In genomic region chr9:128372188-128372641, GRCh38 we compare ENCODE assay signal across 8 cellular contexts. TPM values are rescaled to one million over a fixed set of nuclear protein-coding genes. Genes with fewer than 3 reads are reported as not detected.
DNase-seq lines count a peak whose midpoint lies in the region; ATAC-seq and TF ChIP-seq lines count a peak whose summit lies in the region.

No MANE protein-coding gene starts in this region.

- H3K4me3 Mint-ChIP-seq in T-helper 2 cell treated with Interferon-gamma antibody and Interleukin-4, amounts not matched to agents 5 μg/mL and 100 μg/mL, for 36 hours = peak overlapping the region; percentile 96
- peak overlapping the region; percentile 89 for H3K4me3 Mint-ChIP-seq in activated CD8-positive, alpha-beta T cell treated with anti-CD3 and anti-CD28 coated beads, Interleukin-2, amount 10 ng/mL, durations not matched to agents 7 days and 5 days

- peak overlapping the region; percentile 52 for H3K4me3 ChIP-seq in hepatocyte
- H3K4me3 ChIP-seq in skeletal muscle tissue (ENCODE audit: low read length in 3 of 3) = peak overlapping the region; percentile 100

- H3K27ac Mint-ChIP-seq in T-helper 2 cell treated with Interferon-gamma antibody and Interleukin-4, amounts not matched to agents 5 μg/mL and 100 μg/mL, for 36 hours = peak overlapping the region; percentile 96
- H3K27ac Mint-ChIP-seq in activated CD8-positive, alpha-beta T cell treated with anti-CD3 and anti-CD28 coated beads, Interleukin-2, amount 10 ng/mL, durations not matched to agents 7 days and 5 days = peak overlapping the region; percentile 95

- H3K9me3 Mint-ChIP-seq in T-helper 2 cell treated with Interferon-gamma antibody and Interleukin-4, amounts not matched to agents 5 μg/mL and 100 μg/mL, for 36 hours = no peaks in the 10 kb centered on the region
- no peaks in the 10 kb centered on the region for H3K9me3 Mint-ChIP-seq in activated CD8-positive, alpha-beta T cell treated with anti-CD3 and anti-CD28 coated beads, Interleukin-2, amount 10 ng/mL, durations not matched to agents 7 days and 5 days (ENCODE audit: insufficient read depth)

- CTCF ChIA-PET in activated CD8-positive, alpha-beta T cell treated with anti-CD3 and anti-CD28 coated beads, Interleukin-2, amount 10 ng/mL, durations not matched to agents 7 days and 5 days (lab: Charles Lee) = interaction anchor here (2.1 to 3.7 kb wide), 3 partner anchors 11 to 48 kb away, joined by 8 to 67 read pairs (median 11); partner anchors contain the start of gene CERCAM

- peaks cover 6% of the 10 kb centered on the region for H4K20me1 ChIP-seq in hepatocyte (ENCODE audit: insufficient read depth, poor library complexity, severe bottlenecking)

- H3K36me3 ChIP-seq in hepatocyte (replicated peaks; ENCODE audit: insufficient read depth, low read depth) = no peaks in the 10 kb centered on the region
- H3K36me3 ChIP-seq in skeletal muscle tissue (ENCODE audit: control insufficient read depth in 3 of 3, insufficient read depth in 3 of 3, low read length in 3 of 3) = peaks cover 7 to 9% (median 9%) of the 10 kb centered on the region in 3 donors

- peaks cover 68% of the 10 kb centered on the region for H3K79me2 ChIP-seq in hepatocyte

- no peak overlapping the region for H2AFZ ChIP-seq in hepatocyte

- H3K4me1 ChIP-seq in hepatocyte (ENCODE audit: insufficient read depth) (peaks cover 7% of the 10 kb centered on the region), skeletal muscle tissue (ENCODE audit: control insufficient read depth in 3 of 3, insufficient read depth in 3 of 3, low read length in 3 of 3) (peaks cover 13 to 23% (median 16%) of the 10 kb centered on the region in 3 donors)

- no peak for DNase-seq in T-helper 2 cell treated with Interferon-gamma antibody and Interleukin-4, amounts not matched to agents 5 μg/mL and 100 μg/mL, for 36 hours (ENCODE audit: low spot score)
- DNase-seq in T-helper 2 cell (no peak), hepatocyte (ENCODE audit: low spot score) (no peak), DMS79 treated with DMSO at 0.1 percent for 48 hours (lab: John Stamatoyannopoulos, UW) (no peak)
- DNase-seq in activated CD8-positive, alpha-beta T cell treated with anti-CD3 and anti-CD28 coated beads, Interleukin-2, amount 10 ng/mL, durations not matched to agents 7 days and 5 days = no peak

- H3K9me3 ChIP-seq in hepatocyte (ENCODE audit: low read depth) = no peaks in the 10 kb centered on the region
- H3K9me3 ChIP-seq in skeletal muscle tissue (ENCODE audit: control insufficient read depth in 3 of 3, low read length in 3 of 3) = no peaks in the 10 kb centered on the region

- peak overlapping the region; percentile 80 for H3K4me2 ChIP-seq in hepatocyte

- peaks cover 29% of the 10 kb centered on the region for H3K4me1 Mint-ChIP-seq in T-helper 2 cell treated with Interferon-gamma antibody and Interleukin-4, amounts not matched to agents 5 μg/mL and 100 μg/mL, for 36 hours (ENCODE audit: low read depth)
- peaks cover 30% of the 10 kb centered on the region for H3K4me1 Mint-ChIP-seq in activated CD8-positive, alpha-beta T cell treated with anti-CD3 and anti-CD28 coated beads, Interleukin-2, amount 10 ng/mL, durations not matched to agents 7 days and 5 days (ENCODE audit: low read depth)

- no peaks in the 10 kb centered on the region for H3K27me3 ChIP-seq in hepatocyte
- H3K27me3 ChIP-seq in skeletal muscle tissue (ENCODE audit: control insufficient read depth in 3 of 3, insufficient read depth in 3 of 3, low read length in 3 of 3) = no peaks in the 10 kb centered on the region

- no peaks in the 10 kb centered on the region for H3K9me2 ChIP-seq in hepatocyte (replicated peaks; ENCODE audit: insufficient read depth)

- H3K27ac ChIP-seq in hepatocyte = peak overlapping the region; percentile 89
- H3K27ac ChIP-seq in skeletal muscle tissue (ENCODE audit: low read depth, low read length) = no peak overlapping the region

- POLR2A ChIA-PET in activated CD8-positive, alpha-beta T cell treated with anti-CD3 and anti-CD28 coated beads, Interleukin-2, amount 10 ng/mL, durations not matched to agents 7 days and 5 days (lab: Charles Lee) = interaction anchor here (1.1 to 1.8 kb wide), 3 partner anchors 10 to 179 kb away, joined by 4 to 12 read pairs (median 4); partner anchors contain the start of gene GLE1

- no peaks in the 10 kb centered on the region for H3K27me3 Mint-ChIP-seq in T-helper 2 cell treated with Interferon-gamma antibody and Interleukin-4, amounts not matched to agents 5 μg/mL and 100 μg/mL, for 36 hours (ENCODE audit: low read depth)
- no peaks in the 10 kb centered on the region for H3K27me3 Mint-ChIP-seq in activated CD8-positive, alpha-beta T cell treated with anti-CD3 and anti-CD28 coated beads, Interleukin-2, amount 10 ng/mL, durations not matched to agents 7 days and 5 days (ENCODE audit: low read depth)

- peaks cover 16% of the 10 kb centered on the region for H3K36me3 Mint-ChIP-seq in T-helper 2 cell treated with Interferon-gamma antibody and Interleukin-4, amounts not matched to agents 5 μg/mL and 100 μg/mL, for 36 hours (ENCODE audit: low read depth)
- peaks cover 14% of the 10 kb centered on the region for H3K36me3 Mint-ChIP-seq in activated CD8-positive, alpha-beta T cell treated with anti-CD3 and anti-CD28 coated beads, Interleukin-2, amount 10 ng/mL, durations not matched to agents 7 days and 5 days (ENCODE audit: low read depth)

- H3K9ac ChIP-seq in skeletal muscle tissue (ENCODE audit: low read depth in 1 of 3, low read length in 3 of 3) = peak overlapping the region; percentile 87 to 99 (median 95)

- ATAC-seq in activated CD8-positive, alpha-beta T cell treated with anti-CD3 and anti-CD28 coated beads, Interleukin-2, amount 10 ng/mL, durations not matched to agents 7 days and 5 days = no peak
- ATAC-seq in GM18502 (IDR thresholded peaks at IDR 0.05; ENCODE audit: poor library complexity, unreplicated experiment) (no peak), HG03378 (IDR thresholded peaks at IDR 0.05; ENCODE audit: unreplicated experiment) (no peak)

- WGBS in hepatocyte (ENCODE audit: low lambda C conversion rate, missing lambda C conversion rate) = 74% methylated on average over 4 of the region's 4 CpGs

- TF ChIP-seq CTCF in hepatocyte (IDR thresholded peaks at IDR 0.05; ENCODE audit: poor library complexity) = no peak

RNA-seq across cellular contexts. Expression of gene URM1, which starts 1.0 kb away (rescaled TPM):
- 10 to 100 TPM; 78.9 to 79.9 TPM for total RNA-seq in activated CD8-positive, alpha-beta T cell treated with anti-CD3 and anti-CD28 coated beads, Interleukin-2, amount 10 ng/mL, durations not matched to agents 7 days and 5 days
- total RNA-seq in hepatocyte (32.7 and 33.8 TPM in 2 replicates), skeletal muscle tissue (26.6 TPM)
- polyA plus RNA-seq in hepatocyte = 55.7 and 66.7 TPM in 2 replicates

RNA-seq across cellular contexts. Expression of gene SLC27A4, which starts 31.9 kb away (rescaled TPM):
- total RNA-seq in activated CD8-positive, alpha-beta T cell treated with anti-CD3 and anti-CD28 coated beads, Interleukin-2, amount 10 ng/mL, durations not matched to agents 7 days and 5 days = 10 to 100 TPM; 19.0 to 21.7 TPM
- total RNA-seq in hepatocyte (16.1 and 23.4 TPM in 2 replicates), skeletal muscle tissue (9.4 TPM)
- 19.1 and 21.9 TPM in 2 replicates for polyA plus RNA-seq in hepatocyte

RNA-seq across cellular contexts. Expression of gene CERCAM, which starts 48.4 kb away (rescaled TPM):
- total RNA-seq in activated CD8-positive, alpha-beta T cell treated with anti-CD3 and anti-CD28 coated beads, Interleukin-2, amount 10 ng/mL, durations not matched to agents 7 days and 5 days = 1 to 10 TPM; 3.9 to 4.2 TPM
- total RNA-seq in hepatocyte (49.2 and 51.6 TPM in 2 replicates), skeletal muscle tissue (33.4 TPM)
- 112 and 117 TPM in 2 replicates for polyA plus RNA-seq in hepatocyte

RNA-seq across cellular contexts. Expression of gene COQ4, which starts 49.6 kb away (rescaled TPM):
- 10 to 100 TPM; 31.8 to 34.9 TPM for total RNA-seq in activated CD8-positive, alpha-beta T cell treated with anti-CD3 and anti-CD28 coated beads, Interleukin-2, amount 10 ng/mL, durations not matched to agents 7 days and 5 days
- total RNA-seq in hepatocyte (38.2 and 40.9 TPM in 2 replicates), skeletal muscle tissue (17.2 TPM)
- 35.2 and 42.8 TPM in 2 replicates for polyA plus RNA-seq in hepatocyte

RNA-seq across cellular contexts. Expression of gene TRUB2, which starts 50.0 kb away (rescaled TPM):
- 10 to 100 TPM; 25.5 to 27.7 TPM for total RNA-seq in activated CD8-positive, alpha-beta T cell treated with anti-CD3 and anti-CD28 coated beads, Interleukin-2, amount 10 ng/mL, durations not matched to agents 7 days and 5 days
- total RNA-seq in hepatocyte (15.1 and 17.4 TPM in 2 replicates), skeletal muscle tissue (11.0 TPM)
- 44.5 and 50.9 TPM in 2 replicates for polyA plus RNA-seq in hepatocyte
